In the genomic region with DNA sequence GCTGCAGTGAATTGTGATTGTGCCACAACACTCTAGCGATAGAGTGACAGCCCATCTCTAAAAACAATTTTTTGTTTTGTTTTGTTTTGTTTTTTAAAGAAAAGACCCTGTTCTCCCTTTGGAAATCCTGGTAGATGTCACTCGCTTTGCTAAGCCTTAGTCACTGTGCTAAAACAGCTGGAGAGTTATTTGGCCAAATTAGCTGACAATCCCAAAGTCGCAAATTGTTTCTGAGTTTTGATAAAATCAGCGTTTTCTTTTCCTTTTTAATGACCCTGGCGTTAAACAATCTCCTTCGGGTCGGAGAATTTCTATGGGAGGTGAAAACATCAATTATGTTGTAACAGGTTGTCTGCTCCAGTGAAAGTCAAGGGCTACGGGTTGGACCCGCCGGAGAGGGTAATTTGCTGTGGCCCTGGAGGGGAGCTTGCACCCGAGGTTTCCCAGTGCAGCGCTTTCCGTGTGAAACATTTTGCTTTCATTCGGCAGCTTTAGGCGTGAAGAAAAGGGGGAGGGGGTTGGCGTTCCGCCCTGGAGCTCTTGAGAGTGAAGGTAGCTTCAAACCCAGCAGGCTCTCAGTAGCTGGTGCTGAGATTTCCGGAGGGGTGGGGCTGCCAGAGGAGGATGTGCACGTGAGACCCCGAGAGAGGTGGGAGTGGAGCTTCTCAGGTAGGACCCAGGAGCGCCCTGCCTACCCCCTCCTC, we compare ENCODE assay signal across 8 cellular contexts.
DNase-seq lines count a peak whose midpoint lies in the region; ATAC-seq, FAIRE-seq and TF ChIP-seq lines count a peak whose summit lies in the region.

No MANE protein-coding gene starts in this region.

- peak overlapping the region; percentile 50; the same call in 1 of the 2 replicates for H3K9ac ChIP-seq in ES-I3 (ENCODE audit: low read depth, low read length)

- peak overlapping the region; percentile 16 to 55 for H3K4me3 ChIP-seq in gastroesophageal sphincter

- no peak for TF ChIP-seq EP300 in gastroesophageal sphincter (IDR thresholded peaks at IDR 0.05)

- TF ChIP-seq CTCF in gastroesophageal sphincter (IDR thresholded peaks at IDR 0.05): no peak

- 26 to 37% methylated on average over 8 to 11 of the region's 21 CpGs for WGBS in gastroesophageal sphincter (ENCODE audit: low coverage in 1 of 2), 2 donors

- H3K9me3 ChIP-seq in ES-I3 (ENCODE audit: control insufficient read depth, insufficient read depth, low read length): no peaks in the 10 kb centered on the region
- no peaks in the 10 kb centered on the region for H3K9me3 ChIP-seq in gastroesophageal sphincter

- peaks cover 51% of the 10 kb centered on the region for H3K27me3 ChIP-seq in gastroesophageal sphincter

- ATAC-seq in gastroesophageal sphincter (no peak), HG02852 (IDR thresholded peaks at IDR 0.05; ENCODE audit: unreplicated experiment) (no peak), HG02884 (IDR thresholded peaks at IDR 0.05; ENCODE audit: unreplicated experiment) (no peak)

- no peak for FAIRE-seq in H54 (lab: Jason Lieb, UNC)

- peaks cover 8% of the 10 kb centered on the region; the same call in 1 of the 2 replicates for H3K4me1 ChIP-seq in ES-I3 (ENCODE audit: insufficient read depth, low read length)
- peaks cover 0 to 25% (median 3%) of the 10 kb centered on the region in 3 donors for H3K4me1 ChIP-seq in gastroesophageal sphincter

- DNase-seq in NCI-H748 (lab: John Stamatoyannopoulos, UW; ENCODE audit: unreplicated experiment) (peak; percentile 79), occipital lobe (lab: John Stamatoyannopoulos, UW) (peak; percentile 27), midbrain (lab: John Stamatoyannopoulos, UW) (no peak), H54 (ENCODE audit: insufficient read length, low spot score) (no peak)

- no peak overlapping the region for H3K27ac ChIP-seq in gastroesophageal sphincter

- H3K36me3 ChIP-seq in ES-I3 (ENCODE audit: insufficient read depth, low read length) (no peaks in the 10 kb centered on the region), gastroesophageal sphincter (no peaks in the 10 kb centered on the region)

- TF ChIP-seq POLR2A in gastroesophageal sphincter (IDR thresholded peaks at IDR 0.05) (no peak), H54 (IDR thresholded peaks at IDR 0.05; ENCODE audit: low read depth, low read length) (no peak)

Comparison
In these comparisons a context has a peak if more than half of its experiments do, and no peak if none do; other contexts are left out.
1. DNase-seq: peak in NCI-H748 (single experiment) and occipital lobe (single experiment); none in midbrain (single experiment) and H54 (single experiment).